22 cellular contexts compared by ENCODE assay signal in genomic region chr7:25084826-25085225, GRCh38.
"Had no signal": no experiment of that assay in that cellular context is flagged by ENCODE, and none has a peak within 500 bp of the region (broad histone marks: within the 10 kb centered on the region; RNA-seq: fewer than 3 reads in every experiment).

No MANE protein-coding gene starts in this region.

- H3K4me3 ChIP-seq: SJSA1, SK-N-MC had no signal

- H3K27me3 ChIP-seq: SJSA1 had no signal

- H3K9me3 ChIP-seq: SJSA1 had no signal

- DNase-seq: KBM-7, MV-4-11, NCI-H1092, NCI-H1105 treated with DMSO at 0.1 percent for 48 hours, NCI-H1417 treated with DMSO at 0.1 percent for 48 hours, NCI-H146, NCI-H1694 treated with DMSO at 0.1 percent for 48 hours, NCI-H2029, NCI-H2081 treated with DMSO at 0.1 percent for 48 hours, NCI-H2171, NCI-H226, NCI-H446, NCI-H510A, NCI-H524 treated with DMSO at 0.1 percent for 48 hours, NCI-H69, NCI-H774, Right ventricle myocardium superior, RPMI8226, SIG-M5 had no signal

- H3K36me3 ChIP-seq: SJSA1 had no signal

- H3K27ac ChIP-seq: SJSA1, SK-N-MC had no signal

- H3K4me1 ChIP-seq: SJSA1 had no signal

- FAIRE-seq: RCC 7860 had no signal
